ENCODE assay signal across 21 cellular contexts in genomic region chrX:129760981-129761380, GRCh38. TPM values are rescaled to one million over a fixed set of nuclear protein-coding genes. Genes with fewer than 3 reads are reported as not detected.
A peak's percentile ranks its signal among the peaks of the same experiment; 100 is the strongest.
DNase-seq lines count a peak whose midpoint lies in the region; ATAC-seq, FAIRE-seq and TF ChIP-seq lines count a peak whose summit lies in the region.
"Had no signal": no experiment of that assay in that cellular context is flagged by ENCODE, and none has a peak within 500 bp of the region (broad histone marks: within the 10 kb centered on the region; RNA-seq: fewer than 3 reads in every experiment).

No MANE protein-coding gene starts in this region.

- H3K9ac ChIP-seq in BLaER1 treated with 17β-estradiol and CSF1 and Interleukin-3, amounts not matched to agents 10 nM and 100 nM = 0 out of 22 replicates have a peak overlapping the region, but pooled peaks of 1 of the 11 experiments have one; percentile 42
- no peak overlapping the region for H3K9ac ChIP-seq in kidney (ENCODE audit: low read length in 2 of 2)

- TF ChIP-seq CTCF in kidney (IDR thresholded peaks at IDR 0.05; ENCODE audit: borderline replicate concordance, extremely low read depth, insufficient read depth) = no peak
- no peak for TF ChIP-seq CTCF in GM23338 (conservative IDR thresholded peaks at IDR 0.05; ENCODE audit: low read depth in 2 of 2)

- H3K9me3 ChIP-seq in BLaER1 treated with 17β-estradiol and CSF1 and Interleukin-3, amounts not matched to agents 10 nM and 100 nM (replicated peaks in 1 of 11) = no peaks in the 10 kb centered on the region
- H3K9me3 ChIP-seq in CD4-positive, alpha-beta memory T cell (ENCODE audit: control insufficient read depth in 1 of 2, low read length in 2 of 2) = no peaks in the 10 kb centered on the region
- H3K9me3 ChIP-seq in T-helper 17 cell (ENCODE audit: control insufficient read depth, low read length, poor library complexity, severe bottlenecking) (no peaks in the 10 kb centered on the region), kidney (ENCODE audit: control insufficient read depth in 1 of 2, low read length in 2 of 2) (no peaks in the 10 kb centered on the region)

- H3K9me3 Mint-ChIP-seq in CD4-positive, alpha-beta memory T cell = no peaks in the 10 kb centered on the region
- H3K9me3 Mint-ChIP-seq in activated T-cell treated with anti-CD3 and anti-CD28 coated beads, Interleukin-2, amount 50 U/mL, for 4 hours = no peaks in the 10 kb centered on the region
- H3K9me3 Mint-ChIP-seq in GM23338 = no peaks in the 10 kb centered on the region
- H3K9me3 Mint-ChIP-seq: HFFc6 had no signal

- H4K20me1 ChIP-seq in BLaER1 treated with 17β-estradiol and CSF1 and Interleukin-3, amounts not matched to agents 10 nM and 100 nM = no peaks in the 10 kb centered on the region; a peak in 1 of 22 replicates
- H4K20me1 ChIP-seq in GM23338 (replicated peaks; ENCODE audit: insufficient read depth) = no peaks in the 10 kb centered on the region

- ATAC-seq in T-helper 17 cell (no peak), GM23338 (no peak)
- no peak for ATAC-seq in activated T-cell treated with anti-CD3 and anti-CD28 coated beads, Interleukin-2, amount 50 U/mL, for 4 hours

- peak overlapping the region in 4 of 11 experiments; percentile 64 to 76 (median 74); a peak in 7 of 22 replicates for H3K27ac ChIP-seq in BLaER1 treated with 17β-estradiol and CSF1 and Interleukin-3, amounts not matched to agents 10 nM and 100 nM
- peak overlapping the region; percentile 54 for H3K27ac ChIP-seq in CD4-positive, alpha-beta memory T cell (ENCODE audit: low read depth, low read length)
- H3K27ac ChIP-seq in kidney (ENCODE audit: low read depth in 2 of 2, low read length in 2 of 2) (no peak overlapping the region), GM23338 (ENCODE audit: low read depth) (no peak overlapping the region)
- H3K27ac ChIP-seq: PC-9, RWPE1 had no signal

- peak overlapping the region in 1 of 8 donors; percentile 9 for H3K4me3 Mint-ChIP-seq in CD4-positive, alpha-beta memory T cell
- no peak overlapping the region for H3K4me3 Mint-ChIP-seq in T-helper 17 cell
- H3K4me3 Mint-ChIP-seq in activated T-cell treated with anti-CD3 and anti-CD28 coated beads, Interleukin-2, amount 50 U/mL, for 4 hours = no peak overlapping the region
- H3K4me3 Mint-ChIP-seq in GM23338 = no peak overlapping the region
- H3K4me3 Mint-ChIP-seq: HFFc6 had no signal

- peak overlapping the region in 7 of 11 experiments; percentile 52 to 85 (median 76); a peak in 9 of 22 replicates for H3K4me2 ChIP-seq in BLaER1 treated with 17β-estradiol and CSF1 and Interleukin-3, amounts not matched to agents 10 nM and 100 nM
- no peak overlapping the region for H3K4me2 ChIP-seq in GM23338
- H3K4me2 ChIP-seq: PC-9 had no signal

- no peak overlapping the region for H3K4me3 ChIP-seq in BLaER1 treated with 17β-estradiol and CSF1 and Interleukin-3, amounts not matched to agents 10 nM and 100 nM
- no peak overlapping the region for H3K4me3 ChIP-seq in CD4-positive, alpha-beta memory T cell (ENCODE audit: low read length in 2 of 2)
- H3K4me3 ChIP-seq in kidney (ENCODE audit: low read length in 2 of 2) (no peak overlapping the region), GM23338 (no peak overlapping the region)
- H3K4me3 ChIP-seq: PC-9 had no signal

- DNase-seq in CD4-positive, alpha-beta memory T cell = no peak
- DNase-seq in T-helper 17 cell (no peak), kidney (peak; percentile 18), HUDEP-2 (lab: John Stamatoyannopoulos, UW; ENCODE audit: unreplicated experiment in 76 of 76) (no peak), GM23338 (ENCODE audit: low spot score) (no peak)
- no peak for DNase-seq in activated T-cell treated with anti-CD3 and anti-CD28 coated beads, Interleukin-2, amount 50 U/mL, for 4 hours
- DNase-seq: C1 segment of cervical spinal cord, DMS53, H7, HFFc6, KG1, NCI-H1417, NCI-H187 treated with DMSO at 0.1 percent for 48 hours, NCI-H2227 treated with DMSO at 0.1 percent for 48 hours, NCI-H510A treated with DMSO at 0.1 percent for 48 hours, PC-9 had no signal

- FAIRE-seq in kidney (lab: Jason Lieb, UNC) = no peak
- FAIRE-seq: GM12892, GM18507 had no signal

- H3K27me3 Mint-ChIP-seq in CD4-positive, alpha-beta memory T cell = no peaks in the 10 kb centered on the region
- H3K27me3 Mint-ChIP-seq in T-helper 17 cell (no peaks in the 10 kb centered on the region), GM23338 (ENCODE audit: insufficient read depth, low read depth, poor library complexity) (peaks cover 6% of the 10 kb centered on the region)
- no peaks in the 10 kb centered on the region for H3K27me3 Mint-ChIP-seq in activated T-cell treated with anti-CD3 and anti-CD28 coated beads, Interleukin-2, amount 50 U/mL, for 4 hours (ENCODE audit: low read depth)

- no peaks in the 10 kb centered on the region for H3F3A ChIP-seq in GM23338 (replicated peaks; ENCODE audit: low read depth)

- no peak overlapping the region for H2AFZ ChIP-seq in GM23338
- H2AFZ ChIP-seq: PC-9 had no signal

- CTCF ChIA-PET in CD4-positive, alpha-beta memory T cell (lab: Charles Lee; ENCODE audit: partially characterized antibody) = interaction anchor here (2.0 kb wide), 1 partner anchor 8 kb away, joined by 5 read pairs; no protein-coding TSS in a partner anchor

- H3K36me3 Mint-ChIP-seq in CD4-positive, alpha-beta memory T cell = no peaks in the 10 kb centered on the region
- H3K36me3 Mint-ChIP-seq in T-helper 17 cell (ENCODE audit: low read depth) (no peaks in the 10 kb centered on the region), GM23338 (ENCODE audit: low read depth) (no peaks in the 10 kb centered on the region)
- no peaks in the 10 kb centered on the region for H3K36me3 Mint-ChIP-seq in activated T-cell treated with anti-CD3 and anti-CD28 coated beads, Interleukin-2, amount 50 U/mL, for 4 hours (ENCODE audit: insufficient read depth)

- H3K27me3 ChIP-seq in BLaER1 treated with 17β-estradiol and CSF1 and Interleukin-3, amounts not matched to agents 10 nM and 100 nM = peaks cover 61 to 99% (median 92%) of the 10 kb centered on the region in 11 experiments
- no peaks in the 10 kb centered on the region for H3K27me3 ChIP-seq in CD4-positive, alpha-beta memory T cell (ENCODE audit: insufficient read depth, low read length)
- H3K27me3 ChIP-seq in GM23338 (ENCODE audit: insufficient read depth) = no peaks in the 10 kb centered on the region

- H3K9me2 ChIP-seq in GM23338 (ENCODE audit: insufficient read depth) = no peaks in the 10 kb centered on the region

- H3K27ac Mint-ChIP-seq in CD4-positive, alpha-beta memory T cell = peak overlapping the region in 5 of 7 donors; percentile 18 to 91 (median 62)
- H3K27ac Mint-ChIP-seq in T-helper 17 cell = peak overlapping the region; percentile 9
- H3K27ac Mint-ChIP-seq in GM23338 = no peak overlapping the region
- H3K27ac Mint-ChIP-seq: HFFc6 had no signal

- peaks cover 64 to 92% (median 73%) of the 10 kb centered on the region in 10 experiments for H3K4me1 ChIP-seq in BLaER1 treated with 17β-estradiol and CSF1 and Interleukin-3, amounts not matched to agents 10 nM and 100 nM
- H3K4me1 ChIP-seq in CD4-positive, alpha-beta memory T cell (ENCODE audit: insufficient read depth, low read length) = peaks cover 68% of the 10 kb centered on the region
- H3K4me1 ChIP-seq in kidney (ENCODE audit: control insufficient read depth in 1 of 2, insufficient read depth in 1 of 2, low read depth in 1 of 2, low read length in 2 of 2) (no peaks in the 10 kb centered on the region), GM23338 (ENCODE audit: insufficient read depth) (no peaks in the 10 kb centered on the region)

- intact Hi-C loops in CD4-positive, alpha-beta memory T cell (cut with micrococcal nuclease) = no loop called here
- intact Hi-C loops in kidney (cut with DNase I) = no loop called here

- H3K79me2 ChIP-seq in GM23338 (replicated peaks; ENCODE audit: insufficient read depth) = no peaks in the 10 kb centered on the region

- H3K36me3 ChIP-seq in BLaER1 treated with 17β-estradiol and CSF1 and Interleukin-3, amounts not matched to agents 10 nM and 100 nM = no peaks in the 10 kb centered on the region
- H3K36me3 ChIP-seq in CD4-positive, alpha-beta memory T cell (ENCODE audit: insufficient read depth, low read length) = no peaks in the 10 kb centered on the region
- H3K36me3 ChIP-seq in kidney (ENCODE audit: control insufficient read depth in 1 of 2, insufficient read depth in 2 of 2, low read length in 2 of 2) = no peaks in the 10 kb centered on the region
- H3K36me3 ChIP-seq in GM23338 (ENCODE audit: insufficient read depth) = no peaks in the 10 kb centered on the region

- POLR2A ChIA-PET in CD4-positive, alpha-beta memory T cell (lab: Charles Lee; ENCODE audit: partially characterized antibody) = interaction anchor here (1.4 to 35.3 kb wide), 2 partner anchors 24 to 145 kb away, joined by 5 to 1390 read pairs; partner anchors contain the start of genes SASH3 and UTP14A

- H3K4me1 Mint-ChIP-seq in CD4-positive, alpha-beta memory T cell = peaks cover 33 to 65% (median 48%) of the 10 kb centered on the region in 4 donors
- peaks cover 21% of the 10 kb centered on the region for H3K4me1 Mint-ChIP-seq in T-helper 17 cell
- H3K4me1 Mint-ChIP-seq in activated T-cell treated with anti-CD3 and anti-CD28 coated beads, Interleukin-2, amount 50 U/mL, for 4 hours (ENCODE audit: low read depth) = peaks cover 56% of the 10 kb centered on the region
- H3K4me1 Mint-ChIP-seq in GM23338 = 0 out of 3 replicates have a peak, but pooled peaks cover 2% of the 10 kb centered on the region

RNA-seq across cellular contexts. Expression of gene SASH3, which starts 18.8 kb away (rescaled TPM):
- 100 to 1,000 TPM; 148 to 152 TPM for total RNA-seq in CD4-positive, alpha-beta memory T cell
- polyA plus RNA-seq in CD4-positive, alpha-beta memory T cell = 100 to 1,000 TPM in 1 of 2 donors, 10 to 100 TPM in 1; 83.3 to 211 TPM
- total RNA-seq in T-helper 17 cell (100 to 1,000 TPM; 114 to 116 TPM), kidney (18.3 TPM)
- polyA plus RNA-seq in kidney (ENCODE audit: insufficient read depth, low read depth, low replicate concordance) (1.9 TPM), GM23338 (2016; fragmentation: Nextera tagmentation; extraction: Ambion mirVana) (0.18 and 0.26 TPM in 2 replicates)
- total RNA-seq in activated T-cell treated with anti-CD3 and anti-CD28 coated beads, Interleukin-2, amount 50 U/mL, for 4 hours = 100 to 1,000 TPM in 2 of 3 donors, 10 to 100 TPM in 1; 92.5 to 114 (median 108) TPM
- not detected in 2 replicates for total RNA-seq in GM23338 (2014; rRNA removed; shearing (Covaris generic))
- total RNA-seq: A673, H7, HFFc6, PC-9 had no signal

RNA-seq across cellular contexts. Expression of gene XPNPEP2, which starts 22.2 kb away (rescaled TPM):
- under 1 TPM; 0.32 to 0.33 TPM for total RNA-seq in CD4-positive, alpha-beta memory T cell
- polyA plus RNA-seq in CD4-positive, alpha-beta memory T cell = under 1 TPM; 0.48 to 0.90 TPM
- total RNA-seq in T-helper 17 cell = under 1 TPM; 0.25 to 0.83 TPM
- 2.0 TPM for total RNA-seq in kidney
- polyA plus RNA-seq in kidney (ENCODE audit: insufficient read depth, low read depth, low replicate concordance) = 78.6 TPM
- total RNA-seq in activated T-cell treated with anti-CD3 and anti-CD28 coated beads, Interleukin-2, amount 50 U/mL, for 4 hours = under 1 TPM; 0.05 to 0.13 (median 0.08) TPM
- total RNA-seq in GM23338 (2014; rRNA removed; shearing (Covaris generic)) = not detected in 2 replicates
- not detected in 2 replicates for polyA plus RNA-seq in GM23338 (2016; fragmentation: Nextera tagmentation; extraction: Ambion mirVana)
- total RNA-seq: A673, HFFc6, PC-9 had no signal

Comparison
In these comparisons a context has a peak if more than half of its experiments do, and no peak if none do; other contexts are left out.
1. RNA of gene SASH3, which starts 18.8 kb away (total RNA-seq): 148 to 152 TPM in CD4-positive, alpha-beta memory T cell, 114 to 116 TPM in T-helper 17 cell, 92.5 to 114 TPM in activated T-cell treated with anti-CD3 and anti-CD28 coated beads, Interleukin-2, amount 50 U/mL, for 4 hours and 18.3 TPM in kidney (single experiment); not detected in GM23338; every median in the first group is over 10 times any median in the second.